28 cellular contexts compared by ENCODE assay signal in genomic region chr10:18795549-18795948, GRCh38.
"Had no signal": no experiment of that assay in that cellular context is flagged by ENCODE, and none has a peak within 500 bp of the region (broad histone marks: within the 10 kb centered on the region; RNA-seq: fewer than 3 reads in every experiment).

No MANE protein-coding gene starts in this region.

- ATAC-seq: left colon; left lung; naive thymus-derived CD8-positive, alpha-beta T cell; right lobe of liver had no signal

- H3K36me3 ChIP-seq: left lung, lower lobe of right lung, neutrophil, ovary, right atrium auricular region, right lobe of liver, suprapubic skin, thoracic aorta, tibial artery, uterus had no signal

- H3K27ac ChIP-seq: left lung, lower lobe of right lung, neutrophil, ovary, right atrium auricular region, right lobe of liver, suprapubic skin, thoracic aorta, tibial artery, uterus had no signal

- DNase-seq: hypothalamus; immature natural killer cell; kidney; left colon; left lung; lower lobe of right lung; mammary epithelial cell; mesenchymal stem cell; naive thymus-derived CD8-positive, alpha-beta T cell; ovary; right lobe of liver; stimulated activated CD4-positive, alpha-beta T cell treated with anti-CD3 and anti-CD28 coated beads, Interleukin-12 subunit alpha, Interleukin-12 subunit beta, amount 100 ng/mL, for 4 hours; stimulated activated CD4-positive, alpha-beta T cell treated with anti-CD3 and anti-CD28 coated beads, Interleukin-15, amount 100 ng/mL, for 24 hours; stimulated activated CD4-positive, alpha-beta T cell treated with anti-CD3 and anti-CD28 coated beads, Interleukin-2, amount 100 ng/mL, for 24 hours; stimulated activated CD4-positive, alpha-beta T cell treated with anti-CD3 and anti-CD28 coated beads, Interleukin-4, amount 100 ng/mL, for 1 hour; stimulated activated naive CD4-positive, alpha-beta T cell; tibial artery; trophoblast cell; uterus had no signal

- H3K4me1 Mint-ChIP-seq: immature natural killer cell; naive thymus-derived CD8-positive, alpha-beta T cell; nephron; neural crest cell had no signal

- H3K9me3 Mint-ChIP-seq: stimulated activated naive CD8-positive, alpha-beta T cell treated with anti-CD3 and anti-CD28 coated beads, Interleukin-15, Interleukin-2, amounts not matched to agents 100 ng/mL and 50 ng/mL, for 24 hours had no signal

- H3K36me3 Mint-ChIP-seq: immature natural killer cell; naive thymus-derived CD8-positive, alpha-beta T cell had no signal

- H3K4me3 ChIP-seq: left lung, lower lobe of right lung, ovary, right atrium auricular region, right lobe of liver, smooth muscle cell, suprapubic skin, thoracic aorta, tibial artery, uterus had no signal

- H3K4me2 ChIP-seq: smooth muscle cell had no signal

- H3K27ac Mint-ChIP-seq: immature natural killer cell; naive thymus-derived CD8-positive, alpha-beta T cell; nephron; stimulated activated naive CD8-positive, alpha-beta T cell treated with anti-CD3 and anti-CD28 coated beads, Interleukin-15, Interleukin-2, amounts not matched to agents 100 ng/mL and 50 ng/mL, for 24 hours had no signal

- H3K27me3 ChIP-seq: left lung, neutrophil, ovary, right atrium auricular region, right lobe of liver, suprapubic skin, tibial artery, uterus had no signal

- H3K4me3 Mint-ChIP-seq: immature natural killer cell; naive thymus-derived CD8-positive, alpha-beta T cell; nephron; neural crest cell; stimulated activated naive CD8-positive, alpha-beta T cell treated with anti-CD3 and anti-CD28 coated beads, Interleukin-15, Interleukin-2, amounts not matched to agents 100 ng/mL and 50 ng/mL, for 24 hours had no signal

- H3K4me1 ChIP-seq: left lung, lower lobe of right lung, right atrium auricular region, right lobe of liver, suprapubic skin, tibial artery, uterus had no signal

- H3K27me3 Mint-ChIP-seq: progenitor cell of endocrine pancreas had no signal

- H3K9me3 ChIP-seq: left lung, lower lobe of right lung, neutrophil, ovary, right atrium auricular region, right lobe of liver, suprapubic skin, thoracic aorta, tibial artery, uterus had no signal
